ENCODE assay signal across 8 cellular contexts in the genomic region with DNA sequence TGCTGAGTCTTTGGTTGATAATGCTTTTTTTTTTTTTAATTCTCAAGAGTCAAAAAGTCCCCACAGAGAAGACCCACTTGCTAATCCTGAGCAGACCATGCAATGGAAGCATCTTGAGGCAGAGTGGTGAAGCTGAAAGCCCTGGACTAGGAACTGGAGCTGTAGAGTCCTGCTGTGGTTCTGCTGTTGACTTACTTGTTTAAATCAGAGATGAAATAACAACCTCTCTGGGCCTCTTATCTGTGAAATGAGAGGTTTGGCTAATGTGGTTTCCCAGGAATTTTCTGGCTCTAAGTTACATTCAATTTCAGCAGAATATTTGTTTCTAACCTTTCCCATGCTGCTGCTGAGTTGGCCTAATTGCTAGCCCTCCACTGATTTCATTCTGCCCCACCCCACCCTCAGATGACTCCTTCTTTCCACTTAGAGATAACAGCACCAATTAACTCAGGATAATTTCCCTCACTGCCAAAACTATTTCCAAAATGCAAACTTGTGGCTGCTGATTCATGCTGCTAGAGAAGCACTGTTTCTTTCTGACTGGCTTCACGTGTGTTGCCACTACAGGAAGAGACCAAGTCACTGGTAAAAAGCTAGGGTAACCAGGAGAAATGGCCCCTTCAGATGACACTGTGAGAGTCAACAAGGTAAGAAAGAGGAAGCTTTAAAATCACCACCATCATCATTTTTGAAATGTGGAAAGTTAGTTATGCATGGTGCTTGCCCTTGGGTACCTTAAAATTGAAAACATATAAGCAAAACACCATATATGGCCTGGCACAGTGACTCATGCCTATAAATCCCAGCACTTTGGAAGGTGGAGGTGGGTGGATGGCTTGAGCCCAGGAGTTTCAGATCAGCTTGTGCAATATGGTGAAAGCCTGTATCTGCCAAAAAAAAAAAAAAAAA.
DNase-seq lines count a peak whose midpoint lies in the region; ATAC-seq and TF ChIP-seq lines count a peak whose summit lies in the region.

No MANE protein-coding gene starts in this region.

- no peaks in the 10 kb centered on the region for H3K36me3 Mint-ChIP-seq in stimulated activated naive CD8-positive, alpha-beta T cell treated with anti-CD3 and anti-CD28 coated beads, Interleukin-15, Interleukin-2, amounts not matched to agents 100 ng/mL and 50 ng/mL, for 24 hours (ENCODE audit: low read depth)
- H3K36me3 Mint-ChIP-seq in glutamatergic neuron (ENCODE audit: unreplicated experiment): no peaks in the 10 kb centered on the region

- no peaks in the 10 kb centered on the region for H3K36me3 ChIP-seq in SJCRH30

- DNase-seq in AG08396 (ENCODE audit: low spot score) (peak; percentile 74), cardiac fibroblast (ENCODE audit: low read depth in 2 of 2) (peak; percentile 84 to 85), COLO668 (lab: John Stamatoyannopoulos, UW; ENCODE audit: unreplicated experiment) (no peak), glutamatergic neuron (no peak), SJCRH30 (no peak)

- H3K27me3 ChIP-seq in SJCRH30: no peaks in the 10 kb centered on the region

- H3K9me3 ChIP-seq in SJCRH30 (replicated peaks): no peaks in the 10 kb centered on the region

- ATAC-seq in GM19395 (IDR thresholded peaks at IDR 0.05; ENCODE audit: unreplicated experiment) (peak; percentile 87), HG03442 (IDR thresholded peaks at IDR 0.05; ENCODE audit: unreplicated experiment) (peak; percentile 91)

- peak overlapping the region; percentile 20 for H3K4me3 Mint-ChIP-seq in stimulated activated naive CD8-positive, alpha-beta T cell treated with anti-CD3 and anti-CD28 coated beads, Interleukin-15, Interleukin-2, amounts not matched to agents 100 ng/mL and 50 ng/mL, for 24 hours
- no peak overlapping the region for H3K4me3 Mint-ChIP-seq in glutamatergic neuron (ENCODE audit: unreplicated experiment)

- peaks cover 29% of the 10 kb centered on the region for H3K4me1 Mint-ChIP-seq in stimulated activated naive CD8-positive, alpha-beta T cell treated with anti-CD3 and anti-CD28 coated beads, Interleukin-15, Interleukin-2, amounts not matched to agents 100 ng/mL and 50 ng/mL, for 24 hours (ENCODE audit: low read depth)
- no peaks in the 10 kb centered on the region for H3K4me1 Mint-ChIP-seq in glutamatergic neuron (ENCODE audit: low read depth, unreplicated experiment)

- H3K27ac Mint-ChIP-seq in stimulated activated naive CD8-positive, alpha-beta T cell treated with anti-CD3 and anti-CD28 coated beads, Interleukin-15, Interleukin-2, amounts not matched to agents 100 ng/mL and 50 ng/mL, for 24 hours: peak overlapping the region; percentile 83
- H3K27ac Mint-ChIP-seq in glutamatergic neuron (ENCODE audit: unreplicated experiment): no peak overlapping the region

- H3K27ac ChIP-seq in SJCRH30: no peak overlapping the region

- H3K4me1 ChIP-seq in SJCRH30: no peaks in the 10 kb centered on the region

- H3K9me3 Mint-ChIP-seq in stimulated activated naive CD8-positive, alpha-beta T cell treated with anti-CD3 and anti-CD28 coated beads, Interleukin-15, Interleukin-2, amounts not matched to agents 100 ng/mL and 50 ng/mL, for 24 hours: peaks cover 13% of the 10 kb centered on the region
- H3K9me3 Mint-ChIP-seq in glutamatergic neuron (ENCODE audit: unreplicated experiment): no peaks in the 10 kb centered on the region

- peaks cover 31% of the 10 kb centered on the region for H3K27me3 Mint-ChIP-seq in stimulated activated naive CD8-positive, alpha-beta T cell treated with anti-CD3 and anti-CD28 coated beads, Interleukin-15, Interleukin-2, amounts not matched to agents 100 ng/mL and 50 ng/mL, for 24 hours
- no peaks in the 10 kb centered on the region for H3K27me3 Mint-ChIP-seq in glutamatergic neuron (ENCODE audit: unreplicated experiment)

- TF ChIP-seq CTCF in cardiac fibroblast (IDR thresholded peaks at IDR 0.05; ENCODE audit: low read depth, low read length) (no peak), glutamatergic neuron (IDR thresholded peaks at IDR 0.05; ENCODE audit: partially characterized antibody, unreplicated experiment) (no peak)

- no peak overlapping the region for H3K4me3 ChIP-seq in cardiac fibroblast (replicated peaks in 1 of 2; ENCODE audit: low read depth in 2 of 2, low read length in 2 of 2)
- H3K4me3 ChIP-seq in SJCRH30: no peak overlapping the region

Comparison
In these comparisons a context has a peak if more than half of its experiments do, and no peak if none do; other contexts are left out.
1. DNase-seq: peak in AG08396 (single experiment) and cardiac fibroblast (2 of 2); none in COLO668 (single experiment), glutamatergic neuron (single experiment) and SJCRH30 (0 of 2).